1 cellular context compared by ENCODE assay signal in genomic region chr11:95152878-95153856, GRCh38.
TF ChIP-seq lines count a peak whose summit lies in the region.

No MANE protein-coding gene starts in this region.

TF ChIP-seq in K562, 482 proteins besides CTCF, POLR2A, EP300 and RAD21 (continued from another document and continues in another):
- TF ChIP-seq TSHZ1 (CRISPR knock-in tag; IDR thresholded peaks at IDR 0.05) (no peak), CHCHD3 (CRISPR knock-in tag; IDR thresholded peaks at IDR 0.05) (no peak), MAX (CRISPR knock-in tag; IDR thresholded peaks at IDR 0.05) (no peak), NBN (IDR thresholded peaks at IDR 0.05; ENCODE audit: low read depth) (peak; percentile 87), RERE (CRISPR knock-in tag; IDR thresholded peaks at IDR 0.05; ENCODE audit: borderline replicate concordance) (no peak), EHMT2 (IDR thresholded peaks at IDR 0.05) (peak; percentile 80), CREB3 (tag; conservative IDR thresholded peaks at IDR 0.05; ENCODE audit: low read depth) (peak; percentile 82), ZBTB7A (IDR thresholded peaks at IDR 0.05; ENCODE audit: borderline replicate concordance, control insufficient read depth, low read depth, low read length) (no peak), SLC30A9 (CRISPR knock-in tag; IDR thresholded peaks at IDR 0.05) (no peak), ZKSCAN8 (CRISPR knock-in tag; IDR thresholded peaks at IDR 0.05) (peak; percentile 92), NFE2 (IDR thresholded peaks at IDR 0.05; ENCODE audit: low read depth) (peak; percentile 88), SUPT5H (IDR thresholded peaks at IDR 0.05) (no peak), TEAD2 (tag; IDR thresholded peaks at IDR 0.05) (no peak), U2AF2 (optimal IDR thresholded peaks at IDR 0.05; ENCODE audit: low read depth, low read length) (no peak), FOXK2 (conservative IDR thresholded peaks at IDR 0.05 in 1 of 2, IDR thresholded peaks at IDR 0.05 in 1 of 2; ENCODE audit: low read depth in 2 of 2) (peak; percentile 72 to 83), NCOA2 (IDR thresholded peaks at IDR 0.05; ENCODE audit: partially characterized antibody in 2 of 2) (peak; percentile 66 to 76), ARNT (IDR thresholded peaks at IDR 0.05) (peak; percentile 92 to 98), ZNF134 (CRISPR knock-in tag; conservative IDR thresholded peaks at IDR 0.05) (0 out of 2 replicates have a peak, but pooled peaks have one; percentile 43), POLR3A (IDR thresholded peaks at IDR 0.05; ENCODE audit: borderline replicate concordance, extremely low read depth, insufficient read depth, insufficient read length) (no peak), RFX7 (CRISPR knock-in tag; IDR thresholded peaks at IDR 0.05) (0 out of 2 replicates have a peak, but pooled peaks have one; percentile 29), ZNF212 (CRISPR knock-in tag; IDR thresholded peaks at IDR 0.05) (no peak), TEAD1 (CRISPR knock-in tag; IDR thresholded peaks at IDR 0.05) (peak; percentile 54 to 56; a peak in 3 of 4 replicates), ZNF766 (CRISPR knock-in tag; conservative IDR thresholded peaks at IDR 0.05) (peak; percentile 90), HCFC1 (IDR thresholded peaks at IDR 0.05; ENCODE audit: low read depth, low read length) (no peak), ZNF583 (CRISPR knock-in tag; IDR thresholded peaks at IDR 0.05) (no peak), ZNF57 (CRISPR knock-in tag; IDR thresholded peaks at IDR 0.05) (no peak), YBX1 (IDR thresholded peaks at IDR 0.05) (no peak), MYC (IDR thresholded peaks at IDR 0.05; ENCODE audit: low read depth, low read length) (peak; percentile 61; the same call in 1 of the 2 replicates), MYC (CRISPR knock-in tag; IDR thresholded peaks at IDR 0.05; ENCODE audit: borderline replicate concordance, low read depth) (no peak), MECOM (CRISPR knock-in tag; IDR thresholded peaks at IDR 0.05) (peak; percentile 50; the same call in 1 of the 2 replicates)
- TF ChIP-seq, protein P1, sequence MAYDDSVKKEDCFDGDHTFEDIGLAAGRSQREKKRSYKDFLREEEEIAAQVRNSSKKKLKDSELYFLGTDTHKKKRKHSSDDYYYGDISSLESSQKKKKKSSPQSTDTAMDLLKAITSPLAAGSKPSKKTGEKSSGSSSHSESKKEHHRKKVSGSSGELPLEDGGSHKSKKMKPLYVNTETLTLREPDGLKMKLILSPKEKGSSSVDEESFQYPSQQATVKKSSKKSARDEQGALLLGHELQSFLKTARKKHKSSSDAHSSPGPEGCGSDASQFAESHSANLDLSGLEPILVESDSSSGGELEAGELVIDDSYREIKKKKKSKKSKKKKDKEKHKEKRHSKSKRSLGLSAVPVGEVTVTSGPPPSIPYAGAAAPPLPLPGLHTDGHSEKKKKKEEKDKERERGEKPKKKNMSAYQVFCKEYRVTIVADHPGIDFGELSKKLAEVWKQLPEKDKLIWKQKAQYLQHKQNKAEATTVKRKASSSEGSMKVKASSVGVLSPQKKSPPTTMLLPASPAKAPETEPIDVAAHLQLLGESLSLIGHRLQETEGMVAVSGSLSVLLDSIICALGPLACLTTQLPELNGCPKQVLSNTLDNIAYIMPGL (CRISPR knock-in tag; IDR thresholded peaks at IDR 0.05): no peak
- TF ChIP-seq, protein P2, sequence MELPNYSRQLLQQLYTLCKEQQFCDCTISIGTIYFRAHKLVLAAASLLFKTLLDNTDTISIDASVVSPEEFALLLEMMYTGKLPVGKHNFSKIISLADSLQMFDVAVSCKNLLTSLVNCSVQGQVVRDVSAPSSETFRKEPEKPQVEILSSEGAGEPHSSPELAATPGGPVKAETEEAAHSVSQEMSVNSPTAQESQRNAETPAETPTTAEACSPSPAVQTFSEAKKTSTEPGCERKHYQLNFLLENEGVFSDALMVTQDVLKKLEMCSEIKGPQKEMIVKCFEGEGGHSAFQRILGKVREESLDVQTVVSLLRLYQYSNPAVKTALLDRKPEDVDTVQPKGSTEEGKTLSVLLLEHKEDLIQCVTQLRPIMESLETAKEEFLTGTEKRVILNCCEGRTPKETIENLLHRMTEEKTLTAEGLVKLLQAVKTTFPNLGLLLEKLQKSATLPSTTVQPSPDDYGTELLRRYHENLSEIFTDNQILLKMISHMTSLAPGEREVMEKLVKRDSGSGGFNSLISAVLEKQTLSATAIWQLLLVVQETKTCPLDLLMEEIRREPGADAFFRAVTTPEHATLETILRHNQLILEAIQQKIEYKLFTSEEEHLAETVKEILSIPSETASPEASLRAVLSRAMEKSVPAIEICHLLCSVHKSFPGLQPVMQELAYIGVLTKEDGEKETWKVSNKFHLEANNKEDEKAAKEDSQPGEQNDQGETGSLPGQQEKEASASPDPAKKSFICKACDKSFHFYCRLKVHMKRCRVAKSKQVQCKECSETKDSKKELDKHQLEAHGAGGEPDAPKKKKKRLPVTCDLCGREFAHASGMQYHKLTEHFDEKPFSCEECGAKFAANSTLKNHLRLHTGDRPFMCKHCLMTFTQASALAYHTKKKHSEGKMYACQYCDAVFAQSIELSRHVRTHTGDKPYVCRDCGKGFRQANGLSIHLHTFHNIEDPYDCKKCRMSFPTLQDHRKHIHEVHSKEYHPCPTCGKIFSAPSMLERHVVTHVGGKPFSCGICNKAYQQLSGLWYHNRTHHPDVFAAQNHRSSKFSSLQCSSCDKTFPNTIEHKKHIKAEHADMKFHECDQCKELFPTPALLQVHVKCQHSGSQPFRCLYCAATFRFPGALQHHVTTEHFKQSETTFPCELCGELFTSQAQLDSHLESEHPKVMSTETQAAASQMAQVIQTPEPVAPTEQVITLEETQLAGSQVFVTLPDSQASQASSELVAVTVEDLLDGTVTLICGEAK (IDR thresholded peaks at IDR 0.05): 0 out of 2 replicates have a peak, but pooled peaks have one; percentile 30
- TF ChIP-seq, protein P2 (CRISPR knock-in tag; IDR thresholded peaks at IDR 0.05): no peak
- TF ChIP-seq, protein P3, sequence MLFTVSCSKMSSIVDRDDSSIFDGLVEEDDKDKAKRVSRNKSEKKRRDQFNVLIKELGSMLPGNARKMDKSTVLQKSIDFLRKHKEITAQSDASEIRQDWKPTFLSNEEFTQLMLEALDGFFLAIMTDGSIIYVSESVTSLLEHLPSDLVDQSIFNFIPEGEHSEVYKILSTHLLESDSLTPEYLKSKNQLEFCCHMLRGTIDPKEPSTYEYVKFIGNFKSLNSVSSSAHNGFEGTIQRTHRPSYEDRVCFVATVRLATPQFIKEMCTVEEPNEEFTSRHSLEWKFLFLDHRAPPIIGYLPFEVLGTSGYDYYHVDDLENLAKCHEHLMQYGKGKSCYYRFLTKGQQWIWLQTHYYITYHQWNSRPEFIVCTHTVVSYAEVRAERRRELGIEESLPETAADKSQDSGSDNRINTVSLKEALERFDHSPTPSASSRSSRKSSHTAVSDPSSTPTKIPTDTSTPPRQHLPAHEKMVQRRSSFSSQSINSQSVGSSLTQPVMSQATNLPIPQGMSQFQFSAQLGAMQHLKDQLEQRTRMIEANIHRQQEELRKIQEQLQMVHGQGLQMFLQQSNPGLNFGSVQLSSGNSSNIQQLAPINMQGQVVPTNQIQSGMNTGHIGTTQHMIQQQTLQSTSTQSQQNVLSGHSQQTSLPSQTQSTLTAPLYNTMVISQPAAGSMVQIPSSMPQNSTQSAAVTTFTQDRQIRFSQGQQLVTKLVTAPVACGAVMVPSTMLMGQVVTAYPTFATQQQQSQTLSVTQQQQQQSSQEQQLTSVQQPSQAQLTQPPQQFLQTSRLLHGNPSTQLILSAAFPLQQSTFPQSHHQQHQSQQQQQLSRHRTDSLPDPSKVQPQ (CRISPR knock-in tag; IDR thresholded peaks at IDR 0.05; ENCODE audit: borderline replicate concordance): no peak
